Comparison of ENCODE assay signal across 1 cellular context in the genomic region with DNA sequence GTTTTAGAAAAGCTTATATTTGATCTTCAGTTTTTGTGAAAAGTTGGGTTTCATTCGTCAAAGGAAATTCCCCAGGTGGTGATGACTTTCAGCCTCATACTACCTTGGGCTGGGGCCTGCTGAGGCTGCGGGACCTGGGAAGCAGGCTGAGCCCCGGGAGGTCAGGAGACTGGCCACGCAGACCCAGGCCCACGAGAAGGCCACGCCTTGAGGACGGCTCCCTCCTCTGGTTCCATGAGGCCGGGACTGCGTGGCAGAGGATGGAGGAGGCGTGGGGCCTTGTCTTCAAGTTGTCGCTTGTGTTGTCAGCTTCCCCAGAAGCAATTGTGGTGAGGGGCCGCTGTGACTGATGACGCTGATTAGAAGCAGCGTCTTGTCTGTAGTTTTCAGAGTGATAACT.
TF ChIP-seq lines count a peak whose summit lies in the region.

No MANE protein-coding gene starts in this region.

TF ChIP-seq in GM23338, 12 proteins besides CTCF, POLR2A, EP300 and RAD21 (continued from another document):
- TF ChIP-seq, protein P1, sequence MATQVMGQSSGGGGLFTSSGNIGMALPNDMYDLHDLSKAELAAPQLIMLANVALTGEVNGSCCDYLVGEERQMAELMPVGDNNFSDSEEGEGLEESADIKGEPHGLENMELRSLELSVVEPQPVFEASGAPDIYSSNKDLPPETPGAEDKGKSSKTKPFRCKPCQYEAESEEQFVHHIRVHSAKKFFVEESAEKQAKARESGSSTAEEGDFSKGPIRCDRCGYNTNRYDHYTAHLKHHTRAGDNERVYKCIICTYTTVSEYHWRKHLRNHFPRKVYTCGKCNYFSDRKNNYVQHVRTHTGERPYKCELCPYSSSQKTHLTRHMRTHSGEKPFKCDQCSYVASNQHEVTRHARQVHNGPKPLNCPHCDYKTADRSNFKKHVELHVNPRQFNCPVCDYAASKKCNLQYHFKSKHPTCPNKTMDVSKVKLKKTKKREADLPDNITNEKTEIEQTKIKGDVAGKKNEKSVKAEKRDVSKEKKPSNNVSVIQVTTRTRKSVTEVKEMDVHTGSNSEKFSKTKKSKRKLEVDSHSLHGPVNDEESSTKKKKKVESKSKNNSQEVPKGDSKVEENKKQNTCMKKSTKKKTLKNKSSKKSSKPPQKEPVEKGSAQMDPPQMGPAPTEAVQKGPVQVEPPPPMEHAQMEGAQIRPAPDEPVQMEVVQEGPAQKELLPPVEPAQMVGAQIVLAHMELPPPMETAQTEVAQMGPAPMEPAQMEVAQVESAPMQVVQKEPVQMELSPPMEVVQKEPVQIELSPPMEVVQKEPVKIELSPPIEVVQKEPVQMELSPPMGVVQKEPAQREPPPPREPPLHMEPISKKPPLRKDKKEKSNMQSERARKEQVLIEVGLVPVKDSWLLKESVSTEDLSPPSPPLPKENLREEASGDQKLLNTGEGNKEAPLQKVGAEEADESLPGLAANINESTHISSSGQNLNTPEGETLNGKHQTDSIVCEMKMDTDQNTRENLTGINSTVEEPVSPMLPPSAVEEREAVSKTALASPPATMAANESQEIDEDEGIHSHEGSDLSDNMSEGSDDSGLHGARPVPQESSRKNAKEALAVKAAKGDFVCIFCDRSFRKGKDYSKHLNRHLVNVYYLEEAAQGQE (IDR thresholded peaks at IDR 0.05; ENCODE audit: unreplicated experiment), result no peak
- TF ChIP-seq JUNB (IDR thresholded peaks at IDR 0.05; ENCODE audit: unreplicated experiment), result no peak
- TF ChIP-seq ZNF331 (CRISPR knock-in tag; IDR thresholded peaks at IDR 0.05; ENCODE audit: low read depth), result no peak
- TF ChIP-seq POLR2AphosphoS5 (IDR thresholded peaks at IDR 0.05; ENCODE audit: low read depth), result no peak
- TF ChIP-seq EZH2phosphoT487 (IDR thresholded peaks at IDR 0.05; ENCODE audit: unreplicated experiment), result no peak
- TF ChIP-seq ZNF114 (CRISPR knock-in tag; IDR thresholded peaks at IDR 0.05), result no peak
